Comparison of ENCODE assay signal across 8 cellular contexts in the genomic region with DNA sequence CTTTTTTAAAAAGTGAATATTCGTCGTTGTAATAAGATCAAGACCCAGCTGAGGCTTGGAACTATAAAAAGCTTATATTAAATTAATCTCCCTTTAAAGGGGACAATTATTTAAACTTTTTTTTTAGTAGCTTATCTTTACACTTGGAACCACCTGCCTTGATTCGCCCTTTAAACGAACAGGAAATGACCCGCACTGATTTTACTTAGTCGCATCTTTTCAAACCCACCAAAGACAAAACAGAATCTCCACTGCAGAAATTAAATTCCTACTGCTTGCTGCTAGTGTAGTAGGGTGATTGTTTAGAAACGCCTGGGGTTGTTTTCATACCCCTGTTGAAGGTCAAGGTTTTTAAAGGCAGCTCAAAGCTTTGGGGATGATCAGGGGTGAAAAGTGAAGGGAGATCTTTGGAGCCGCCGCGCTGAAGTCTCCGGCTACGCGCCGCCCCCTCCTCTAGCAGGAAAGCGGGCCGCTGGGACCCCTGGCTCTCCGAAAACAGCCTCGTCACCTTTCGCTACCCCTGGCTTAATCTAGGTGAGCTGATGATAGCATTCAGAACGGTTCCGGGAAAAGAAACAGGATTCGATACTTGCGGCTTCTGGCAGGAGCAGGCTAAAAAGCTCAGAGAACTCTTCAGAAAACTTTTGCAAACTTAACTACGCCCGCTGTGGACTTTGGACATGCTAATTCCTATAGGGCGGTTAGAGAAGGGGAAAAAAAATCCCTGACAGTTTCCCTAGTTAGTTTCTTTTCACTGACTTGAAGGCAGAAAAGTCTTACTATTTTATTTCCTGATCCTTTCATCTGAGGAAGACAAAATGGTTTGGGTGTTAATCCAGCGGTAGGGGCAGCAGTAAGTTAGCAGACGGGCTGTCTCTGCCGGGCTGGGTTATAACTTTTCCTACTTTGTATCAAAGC.
DNase-seq lines count a peak whose midpoint lies in the region; ATAC-seq and TF ChIP-seq lines count a peak whose summit lies in the region.

No MANE protein-coding gene starts in this region.

- H3K36me3 Mint-ChIP-seq in nephron progenitor cell (ENCODE audit: low read depth), result no peaks in the 10 kb centered on the region

- H3K4me3 ChIP-seq in effector memory CD4-positive, alpha-beta T cell (ENCODE audit: insufficient read depth, low read depth, low read length, poor library complexity, severe bottlenecking), result peak overlapping the region; percentile 65

- H3K36me3 ChIP-seq in effector memory CD4-positive, alpha-beta T cell (ENCODE audit: control insufficient read depth, insufficient read depth, low read length), result peaks cover 2% of the 10 kb centered on the region

- ATAC-seq in HG02970 (IDR thresholded peaks at IDR 0.05; ENCODE audit: low FRiP score, unreplicated experiment), result no peak

- H3K4me3 Mint-ChIP-seq in nephron progenitor cell, result peak overlapping the region; percentile 83

- H3K4me1 Mint-ChIP-seq in nephron progenitor cell, result peaks cover 29% of the 10 kb centered on the region

- H3K27ac Mint-ChIP-seq in nephron progenitor cell, result no peak overlapping the region

- peaks cover 54% of the 10 kb centered on the region for H3K27me3 Mint-ChIP-seq in nephron progenitor cell (ENCODE audit: low read depth, poor library complexity)

- peak overlapping the region; percentile 36 for H3K27ac ChIP-seq in effector memory CD4-positive, alpha-beta T cell (ENCODE audit: insufficient read depth, low read length, poor library complexity, severe bottlenecking)

- DNase-seq in GM20000 (ENCODE audit: low spot score) (peak; percentile 30), RKO (ENCODE audit: low spot score) (peak; percentile 67), nephron progenitor cell (peak; percentile 47), NOMO-1 treated with dmso at 0.1 percent for 144 hours (lab: John Stamatoyannopoulos, UW; ENCODE audit: unreplicated experiment) (no peak), NCI-H82 treated with DMSO at 0.1 percent for 48 hours (lab: John Stamatoyannopoulos, UW; ENCODE audit: unreplicated experiment) (no peak), NCI-H748 (lab: John Stamatoyannopoulos, UW; ENCODE audit: unreplicated experiment) (no peak)
- no peak for DNase-seq in effector memory CD4-positive, alpha-beta T cell

- H3K9me3 Mint-ChIP-seq in nephron progenitor cell, result no peaks in the 10 kb centered on the region

- H3K27me3 ChIP-seq in effector memory CD4-positive, alpha-beta T cell (replicated peaks; ENCODE audit: control insufficient read depth, insufficient read depth, low read length, poor library complexity, severe bottlenecking), result no peaks in the 10 kb centered on the region

- peaks cover 32% of the 10 kb centered on the region for H3K4me1 ChIP-seq in effector memory CD4-positive, alpha-beta T cell (ENCODE audit: control insufficient read depth, insufficient read depth, low read length, poor library complexity, severe bottlenecking)

- H3K9me3 ChIP-seq in effector memory CD4-positive, alpha-beta T cell (ENCODE audit: control insufficient read depth, low read length), result no peaks in the 10 kb centered on the region

- TF ChIP-seq CTCF in GM20000 (IDR thresholded peaks at IDR 0.05; ENCODE audit: extremely low read depth, missing control alignments) (no peak), nephron progenitor cell (IDR thresholded peaks at IDR 0.05) (no peak)

Comparison
In these comparisons a context has a peak if more than half of its experiments do, and no peak if none do; other contexts are left out.
1. DNase-seq: peak in GM20000 (single experiment), RKO (single experiment) and nephron progenitor cell (single experiment); none in effector memory CD4-positive, alpha-beta T cell (0 of 3), NOMO-1 treated with dmso at 0.1 percent for 144 hours (single experiment), NCI-H82 treated with DMSO at 0.1 percent for 48 hours (single experiment) and NCI-H748 (single experiment).